ENCODE assay signal across 8 cellular contexts in the genomic region with DNA sequence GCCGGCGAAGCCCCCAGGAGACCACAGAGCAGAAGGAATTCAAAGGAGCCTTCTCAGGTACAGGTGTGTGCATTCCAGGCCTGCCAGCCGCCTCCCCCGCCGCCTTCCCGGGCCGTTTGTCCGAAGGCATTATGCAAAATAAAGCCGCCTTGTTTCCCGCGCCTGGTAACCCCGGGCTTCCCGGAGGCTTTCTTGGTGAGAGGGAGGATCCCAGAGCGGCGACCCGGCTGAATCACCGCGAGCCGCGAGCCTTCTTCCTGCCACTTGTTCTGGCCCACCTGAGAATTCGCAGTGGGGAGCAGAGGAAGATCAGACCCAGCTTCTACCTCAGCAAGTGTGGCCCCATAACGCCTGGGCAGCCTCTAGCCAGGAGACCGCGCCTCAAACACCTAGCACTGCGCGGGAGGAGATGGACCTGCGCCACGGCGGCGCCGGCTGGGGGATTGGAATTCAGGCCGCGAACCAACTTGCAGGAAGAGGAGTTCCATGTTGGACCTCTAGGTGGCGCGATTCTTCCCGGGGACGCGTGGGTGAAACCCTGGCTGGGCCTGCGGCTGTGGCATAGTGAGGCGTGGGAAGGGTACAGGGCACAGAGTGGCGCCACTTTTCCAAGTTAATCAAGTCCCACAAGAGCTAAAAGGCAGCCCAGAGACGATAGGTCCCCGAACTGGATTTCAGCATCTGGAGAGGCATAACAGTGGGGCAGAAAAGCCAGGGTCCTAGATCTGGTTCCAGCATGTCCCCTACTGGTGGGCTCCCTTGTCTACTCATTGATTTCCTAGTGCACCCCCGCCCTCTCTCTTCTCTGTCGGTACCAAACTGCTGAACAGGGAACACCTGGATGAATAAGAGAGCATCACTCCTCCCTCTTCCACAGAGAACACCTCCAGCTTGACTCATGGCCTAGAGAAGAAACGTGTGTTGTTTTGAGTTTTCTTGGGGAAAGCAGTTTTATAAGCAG.
DNase-seq lines count a peak whose midpoint lies in the region; ATAC-seq, FAIRE-seq and TF ChIP-seq lines count a peak whose summit lies in the region.

No MANE protein-coding gene starts in this region.

- H3K79me2 ChIP-seq in endothelial cell of umbilical vein (ENCODE audit: control insufficient read depth, insufficient read depth, low read length): no peaks in the 10 kb centered on the region

- H3K4me1 ChIP-seq in endothelial cell of umbilical vein (ENCODE audit: control insufficient read depth, extremely low read depth, insufficient read depth, low read length) (no peaks in the 10 kb centered on the region), mucosa of rectum (ENCODE audit: control insufficient read depth in 2 of 2, insufficient read depth in 2 of 2, low read length in 2 of 2) (peaks cover 0 to 3% of the 10 kb centered on the region in 2 donors)

- no peak overlapping the region for H3K27ac Mint-ChIP-seq in activated CD8-positive, alpha-beta T cell treated with anti-CD3 and anti-CD28 coated beads, Interleukin-2, amount 10 ng/mL, durations not matched to agents 7 days and 5 days

- CTCF ChIA-PET in activated CD8-positive, alpha-beta T cell treated with anti-CD3 and anti-CD28 coated beads, Interleukin-2, amount 10 ng/mL, durations not matched to agents 7 days and 5 days (lab: Charles Lee): interaction anchor here (0.7 to 1.2 kb wide), 5 partner anchors 8 to 290 kb away, joined by 3 to 4 read pairs (median 4); no protein-coding TSS in a partner anchor
- CTCF ChIA-PET in endothelial cell of umbilical vein (lab: Charles Lee): no interaction called here

- peaks cover 15% of the 10 kb centered on the region for H3K27me3 Mint-ChIP-seq in activated CD8-positive, alpha-beta T cell treated with anti-CD3 and anti-CD28 coated beads, Interleukin-2, amount 10 ng/mL, durations not matched to agents 7 days and 5 days (ENCODE audit: low read depth)

- H3K9me3 ChIP-seq in MG63 (no peaks in the 10 kb centered on the region), endothelial cell of umbilical vein (replicated peaks; ENCODE audit: control insufficient read depth, insufficient read depth, low read length) (no peaks in the 10 kb centered on the region), mucosa of rectum (ENCODE audit: control insufficient read depth in 2 of 2, low read length in 2 of 2) (no peaks in the 10 kb centered on the region)

- H3K36me3 Mint-ChIP-seq in activated CD8-positive, alpha-beta T cell treated with anti-CD3 and anti-CD28 coated beads, Interleukin-2, amount 10 ng/mL, durations not matched to agents 7 days and 5 days (ENCODE audit: low read depth): no peaks in the 10 kb centered on the region

- TF ChIP-seq CTCF in endothelial cell of umbilical vein (IDR thresholded peaks at IDR 0.05; ENCODE audit: extremely low read depth in 1 of 2, insufficient read depth in 1 of 2, low read depth in 1 of 2, low read length in 2 of 2): peak; percentile 46 to 68

- TF ChIP-seq POLR2A in endothelial cell of umbilical vein (IDR thresholded peaks at IDR 0.05; ENCODE audit: low read depth, low read length): no peak

- POLR2A ChIA-PET in activated CD8-positive, alpha-beta T cell treated with anti-CD3 and anti-CD28 coated beads, Interleukin-2, amount 10 ng/mL, durations not matched to agents 7 days and 5 days (lab: Charles Lee): no interaction called here
- POLR2A ChIA-PET in endothelial cell of umbilical vein (lab: Charles Lee): no interaction called here

- peaks cover 2% of the 10 kb centered on the region for H3K4me1 Mint-ChIP-seq in activated CD8-positive, alpha-beta T cell treated with anti-CD3 and anti-CD28 coated beads, Interleukin-2, amount 10 ng/mL, durations not matched to agents 7 days and 5 days (ENCODE audit: low read depth)

- no peak for FAIRE-seq in endothelial cell of umbilical vein (lab: Jason Lieb, UNC)

- H3K4me3 Mint-ChIP-seq in activated CD8-positive, alpha-beta T cell treated with anti-CD3 and anti-CD28 coated beads, Interleukin-2, amount 10 ng/mL, durations not matched to agents 7 days and 5 days: no peak overlapping the region

- no peak overlapping the region for H3K9ac ChIP-seq in endothelial cell of umbilical vein (replicated peaks; ENCODE audit: extremely low read depth, insufficient read depth, low read length)
- H3K9ac ChIP-seq in mucosa of rectum (ENCODE audit: low read depth in 1 of 2, low read length in 2 of 2): peak overlapping the region in 1 of 2 donors; percentile 54

- H3K4me3 ChIP-seq in MG63 (no peak overlapping the region), endothelial cell of umbilical vein (replicated peaks in 1 of 3; ENCODE audit: insufficient read depth in 1 of 3, low read depth in 1 of 3, low read length in 3 of 3) (no peak overlapping the region), mucosa of rectum (ENCODE audit: low read length in 2 of 2) (peak overlapping the region; percentile 51 to 59)

- intact Hi-C loops in endothelial cell of umbilical vein (cut with micrococcal nuclease): loop anchor here (5.0 kb wide), 1 partner anchor 321 kb away; no protein-coding TSS in a partner anchor

- no peaks in the 10 kb centered on the region for H3K9me3 Mint-ChIP-seq in activated CD8-positive, alpha-beta T cell treated with anti-CD3 and anti-CD28 coated beads, Interleukin-2, amount 10 ng/mL, durations not matched to agents 7 days and 5 days (ENCODE audit: insufficient read depth)

- no peaks in the 10 kb centered on the region for H3K9me1 ChIP-seq in endothelial cell of umbilical vein (replicated peaks; ENCODE audit: control insufficient read depth, extremely low read depth, insufficient read depth, low read length)

- 0 out of 2 replicates have a peak, but pooled peaks cover 2% of the 10 kb centered on the region for H3K27me3 ChIP-seq in MG63
- H3K27me3 ChIP-seq in endothelial cell of umbilical vein (ENCODE audit: control insufficient read depth in 2 of 2, insufficient read depth in 2 of 2, low read length in 2 of 2): no peaks in the 10 kb centered on the region
- H3K27me3 ChIP-seq in mucosa of rectum (ENCODE audit: control insufficient read depth in 2 of 2, insufficient read depth in 2 of 2, low read length in 2 of 2): peaks cover 0 to 2% of the 10 kb centered on the region in 2 donors

- no peaks in the 10 kb centered on the region for H4K20me1 ChIP-seq in endothelial cell of umbilical vein (replicated peaks; ENCODE audit: control insufficient read depth, extremely low read depth, insufficient read depth, low read length)

- H3K36me3 ChIP-seq in MG63 (no peaks in the 10 kb centered on the region), endothelial cell of umbilical vein (ENCODE audit: control insufficient read depth in 2 of 2, extremely low read depth in 1 of 2, insufficient read depth in 2 of 2, low read length in 2 of 2) (no peaks in the 10 kb centered on the region), mucosa of rectum (ENCODE audit: control insufficient read depth in 2 of 2, insufficient read depth in 2 of 2, low read length in 2 of 2) (no peaks in the 10 kb centered on the region)

- H3K27ac ChIP-seq in endothelial cell of umbilical vein (ENCODE audit: insufficient read depth, low read depth, low read length) (no peak overlapping the region), mucosa of rectum (ENCODE audit: low read depth in 2 of 2, low read length in 2 of 2) (no peak overlapping the region)

- ATAC-seq in activated CD8-positive, alpha-beta T cell treated with anti-CD3 and anti-CD28 coated beads, Interleukin-2, amount 10 ng/mL, durations not matched to agents 7 days and 5 days: peak; percentile 77
- ATAC-seq in HG02588 (IDR thresholded peaks at IDR 0.05; ENCODE audit: unreplicated experiment): no peak

- dilution Hi-C loops in endothelial cell of umbilical vein (cut with MboI; ENCODE audit: extremely low pct_ligation_motif_present, low sequenced_read_pairs): no loop called here

- no peak overlapping the region for H3K4me2 ChIP-seq in endothelial cell of umbilical vein (ENCODE audit: insufficient read depth, low read length)

- DNase-seq in activated gamma-delta T cell treated with Interleukin-2 at 50 U/mL for 16 hours: peak; percentile 21
- no peak for DNase-seq in activated gamma-delta T cell (lab: John Stamatoyannopoulos, UW)
- peak; percentile 50 for DNase-seq in MG63
- DNase-seq in activated CD8-positive, alpha-beta T cell treated with anti-CD3 and anti-CD28 coated beads, Interleukin-2, amount 10 ng/mL, durations not matched to agents 7 days and 5 days: peak; percentile 74
- peak; percentile 19 for DNase-seq in endothelial cell of umbilical vein (ENCODE audit: low read depth, low spot score)
- DNase-seq in stimulated activated CD8-positive, alpha-beta memory T cell treated with anti-CD3 and anti-CD28 coated beads, Interleukin-7, amount 100 ng/mL, for 1 hour (ENCODE audit: low read depth in 2 of 2): peak; percentile 8 to 34

- H2AFZ ChIP-seq in endothelial cell of umbilical vein (ENCODE audit: low read depth, low read length): peak overlapping the region; percentile 56

- no TSS peak for BruUV-seq in endothelial cell of umbilical vein (replicated peaks; lab: Mats Ljungman, UMichigan)

TF ChIP-seq in endothelial cell of umbilical vein, 7 proteins besides CTCF, POLR2A, EP300 and RAD21:
- no peak for TF ChIP-seq POLR2AphosphoS5 (IDR thresholded peaks at IDR 0.05; ENCODE audit: insufficient read depth, low read depth, low read length)
- TF ChIP-seq GATA2 (IDR thresholded peaks at IDR 0.05; ENCODE audit: insufficient read depth, insufficient read length, low read depth, low read length): no peak
- no peak for TF ChIP-seq MYC (IDR thresholded peaks at IDR 0.05; ENCODE audit: low read depth, low read length)
- TF ChIP-seq FOS (IDR thresholded peaks at IDR 0.05; ENCODE audit: borderline replicate concordance, insufficient read depth, low read length): no peak
- TF ChIP-seq, protein P1, sequence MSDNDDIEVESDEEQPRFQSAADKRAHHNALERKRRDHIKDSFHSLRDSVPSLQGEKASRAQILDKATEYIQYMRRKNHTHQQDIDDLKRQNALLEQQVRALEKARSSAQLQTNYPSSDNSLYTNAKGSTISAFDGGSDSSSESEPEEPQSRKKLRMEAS (IDR thresholded peaks at IDR 0.05; ENCODE audit: insufficient read depth, insufficient read length): no peak
- no peak for TF ChIP-seq EZH2 (IDR thresholded peaks at IDR 0.05; ENCODE audit: borderline replicate concordance, low read depth, low read length, severe bottlenecking)
- no peak for TF ChIP-seq JUN (IDR thresholded peaks at IDR 0.05; ENCODE audit: borderline replicate concordance, insufficient read depth, insufficient read length, low read depth)

Comparison
In these comparisons a context has a peak if more than half of its experiments do, and no peak if none do; other contexts are left out.
1. H3K4me3 ChIP-seq: peak in mucosa of rectum (2 of 2); none in MG63 (single experiment) and endothelial cell of umbilical vein (0 of 3).